ENCODE assay signal across 3 cellular contexts in genomic region chr4:77578145-77578544, GRCh38.
TF ChIP-seq lines count a peak whose summit lies in the region.

No MANE protein-coding gene starts in this region.

TF ChIP-seq in SK-N-SH, 30 proteins besides CTCF, POLR2A, EP300 and RAD21 (continues in another document):
- TF ChIP-seq MXI1 (IDR thresholded peaks at IDR 0.05; ENCODE audit: low read depth, low read length), result no peak
- TF ChIP-seq USF1 (IDR thresholded peaks at IDR 0.05; ENCODE audit: borderline replicate concordance, low read depth), result no peak
- TF ChIP-seq TAF1 (IDR thresholded peaks at IDR 0.05; ENCODE audit: borderline replicate concordance, low read depth, low read length), result no peak
- no peak for TF ChIP-seq TCF12 (IDR thresholded peaks at IDR 0.05)
- TF ChIP-seq PBX3 (IDR thresholded peaks at IDR 0.05), result no peak
- TF ChIP-seq NFIC (IDR thresholded peaks at IDR 0.05; ENCODE audit: borderline replicate concordance), result no peak
- TF ChIP-seq GATA2 (CRISPR knock-in tag; IDR thresholded peaks at IDR 0.05), result no peak
- TF ChIP-seq POLR2AphosphoS5 (IDR thresholded peaks at IDR 0.05; ENCODE audit: low read depth, low read length), result no peak
- no peak for TF ChIP-seq IRF3 (IDR thresholded peaks at IDR 0.05; ENCODE audit: low read depth, low read length)
- TF ChIP-seq ZBTB33 (IDR thresholded peaks at IDR 0.05; ENCODE audit: borderline replicate concordance, low read depth), result no peak
- no peak for TF ChIP-seq FOSL2 (IDR thresholded peaks at IDR 0.05; ENCODE audit: borderline replicate concordance, low read depth)
- TF ChIP-seq FOXJ3 (CRISPR knock-in tag; IDR thresholded peaks at IDR 0.05), result no peak
- no peak for TF ChIP-seq MAX (IDR thresholded peaks at IDR 0.05; ENCODE audit: low read depth)
- no peak for TF ChIP-seq SMC3 (IDR thresholded peaks at IDR 0.05; ENCODE audit: low read depth, low read length)
- TF ChIP-seq ELF1 (IDR thresholded peaks at IDR 0.05), result no peak
- no peak for TF ChIP-seq TEAD4 (IDR thresholded peaks at IDR 0.05; ENCODE audit: borderline replicate concordance, insufficient read depth)

TF ChIP-seq in SK-N-SH treated with all-trans-retinoic acid at 6 μM for 48 hours, 23 proteins besides CTCF, POLR2A, EP300 and RAD21:
- TF ChIP-seq CSRNP3 (CRISPR knock-in tag; IDR thresholded peaks at IDR 0.05) (no peak), TSHZ2 (CRISPR knock-in tag; IDR thresholded peaks at IDR 0.05) (no peak), ZFP3 (CRISPR knock-in tag; IDR thresholded peaks at IDR 0.05) (no peak), PPARA (CRISPR knock-in tag; IDR thresholded peaks at IDR 0.05; ENCODE audit: borderline replicate concordance) (no peak), CREB5 (CRISPR knock-in tag; IDR thresholded peaks at IDR 0.05; ENCODE audit: low read depth) (no peak), BACH2 (CRISPR knock-in tag; IDR thresholded peaks at IDR 0.05; ENCODE audit: borderline replicate concordance) (no peak), ISL1 (CRISPR knock-in tag; IDR thresholded peaks at IDR 0.05) (no peak), PATZ1 (CRISPR knock-in tag; IDR thresholded peaks at IDR 0.05; ENCODE audit: borderline replicate concordance) (no peak), OSR1 (CRISPR knock-in tag; IDR thresholded peaks at IDR 0.05) (no peak), ESRRG (CRISPR knock-in tag; IDR thresholded peaks at IDR 0.05) (no peak), ZNF8 (CRISPR knock-in tag; IDR thresholded peaks at IDR 0.05) (no peak), SNAI2 (CRISPR knock-in tag; IDR thresholded peaks at IDR 0.05) (no peak)

TF ChIP-seq in H1, 55 proteins besides CTCF, POLR2A, EP300 and RAD21:
- TF ChIP-seq GABPA (IDR thresholded peaks at IDR 0.05; ENCODE audit: borderline replicate concordance, insufficient read depth, low read length), result no peak
